Comparison of ENCODE assay signal across 20 cellular contexts in genomic region chr7:158272509-158273137, GRCh38.
DNase-seq lines count a peak whose midpoint lies in the region; TF ChIP-seq lines count a peak whose summit lies in the region.
"Had no signal": no experiment of that assay in that cellular context is flagged by ENCODE, and none has a peak within 500 bp of the region (broad histone marks: within the 10 kb centered on the region; RNA-seq: fewer than 3 reads in every experiment).

No MANE protein-coding gene starts in this region.

- H3K4me3 Mint-ChIP-seq in CD14-positive monocyte = no peak overlapping the region
- no peak overlapping the region for H3K4me3 Mint-ChIP-seq in glutamatergic neuron (ENCODE audit: unreplicated experiment)
- no peak overlapping the region for H3K4me3 Mint-ChIP-seq in Calu3 (ENCODE audit: low read depth, unreplicated experiment)

- intact Hi-C loops in CD14-positive monocyte (cut with micrococcal nuclease) = no loop called here
- intact Hi-C loops in posterior vena cava (cut with DNase I) = no loop called here
- intact Hi-C loops in Calu3 (cut with micrococcal nuclease; ENCODE audit: unreplicated experiment) = no loop called here

- H3K27me3 ChIP-seq in SJCRH30 = peaks cover 5% of the 10 kb centered on the region; the same call in 1 of the 2 replicates

- H3K4me1 ChIP-seq in SJCRH30 = no peaks in the 10 kb centered on the region
- H3K4me1 ChIP-seq: HAP-1 had no signal

- H3K9me3 Mint-ChIP-seq in CD14-positive monocyte (peaks cover 0 to 12% (median 5%) of the 10 kb centered on the region in 7 donors), glutamatergic neuron (ENCODE audit: unreplicated experiment) (peaks cover 14% of the 10 kb centered on the region), Calu3 (ENCODE audit: low read depth, unreplicated experiment) (peaks cover 11% of the 10 kb centered on the region)

- DNase-seq in NCI-H526 treated with DMSO at 0.1 percent for 48 hours (lab: John Stamatoyannopoulos, UW) (peak; percentile 32), NCI-H526 (lab: John Stamatoyannopoulos, UW) (no peak), CD14-positive monocyte (ENCODE audit: low spot score) (peak; percentile 32), glutamatergic neuron (peak; percentile 10), posterior vena cava (ENCODE audit: low spot score) (peak; percentile 57), Calu3 (no peak), amygdala (lab: John Stamatoyannopoulos, UW) (no peak), SJCRH30 (no peak)
- DNase-seq: AML-193, DND-41, KG1, NCI-H1105 treated with DMSO at 0.1 percent for 48 hours, NCI-H1694, NCI-H2081 treated with DMSO at 0.1 percent for 48 hours, NCI-H446 treated with DMSO at 0.1 percent for 48 hours, NCI-H774, OCI-M1 had no signal

- H3K27ac Mint-ChIP-seq in CD14-positive monocyte (no peak overlapping the region), glutamatergic neuron (ENCODE audit: unreplicated experiment) (peak overlapping the region; percentile 66), Calu3 (ENCODE audit: unreplicated experiment) (no peak overlapping the region)

- no TSS peak for BruUV-seq in Calu3 (replicated peaks; lab: Mats Ljungman, UMichigan)

- TF ChIP-seq CTCF in CD14-positive monocyte (IDR thresholded peaks at IDR 0.05) = no peak
- TF ChIP-seq CTCF in glutamatergic neuron (IDR thresholded peaks at IDR 0.05; ENCODE audit: partially characterized antibody, unreplicated experiment) = no peak
- no peak for TF ChIP-seq CTCF in Calu3 (IDR thresholded peaks at IDR 0.05; ENCODE audit: unreplicated experiment)

- no peaks in the 10 kb centered on the region for H3K9me3 ChIP-seq in SJCRH30 (replicated peaks)
- H3K9me3 ChIP-seq: HAP-1 had no signal

- H3K4me3 ChIP-seq in SJCRH30 = no peak overlapping the region
- H3K4me3 ChIP-seq: HAP-1 had no signal

- no peaks in the 10 kb centered on the region for H3K4me1 Mint-ChIP-seq in CD14-positive monocyte
- H3K4me1 Mint-ChIP-seq in glutamatergic neuron (ENCODE audit: low read depth, unreplicated experiment) = peaks cover 3% of the 10 kb centered on the region
- H3K4me1 Mint-ChIP-seq in Calu3 (ENCODE audit: low read depth, unreplicated experiment) = no peaks in the 10 kb centered on the region

- H3K27ac ChIP-seq in SJCRH30 = no peak overlapping the region
- H3K27ac ChIP-seq: 22Rv1, C4-2B had no signal

- CTCF ChIA-PET in Calu3 (lab: Charles Lee) = no interaction called here

- H3K27me3 Mint-ChIP-seq in CD14-positive monocyte (ENCODE audit: low read depth in 3 of 3) (peaks cover 0 to 3% (median 0%) of the 10 kb centered on the region in 3 donors), glutamatergic neuron (ENCODE audit: unreplicated experiment) (peaks cover 11% of the 10 kb centered on the region), Calu3 (ENCODE audit: unreplicated experiment) (no peaks in the 10 kb centered on the region)

- H3K36me3 Mint-ChIP-seq in CD14-positive monocyte (no peaks in the 10 kb centered on the region), glutamatergic neuron (ENCODE audit: unreplicated experiment) (peaks cover 15% of the 10 kb centered on the region), Calu3 (ENCODE audit: insufficient read depth, unreplicated experiment) (peaks cover 11% of the 10 kb centered on the region)

- H3K36me3 ChIP-seq in SJCRH30 = no peaks in the 10 kb centered on the region
- H3K36me3 ChIP-seq: HAP-1 had no signal

Comparison
In these comparisons a context has a peak if more than half of its experiments do, and no peak if none do; other contexts are left out.
1. DNase-seq: peak in NCI-H526 treated with DMSO at 0.1 percent for 48 hours (single experiment), CD14-positive monocyte (single experiment), glutamatergic neuron (single experiment) and posterior vena cava (single experiment); none in NCI-H526 (0 of 2), Calu3 (single experiment), amygdala (0 of 56) and SJCRH30 (0 of 2).